ENCODE assay signal across 9 cellular contexts in genomic region chr13:50236898-50237318, GRCh38.
DNase-seq lines count a peak whose midpoint lies in the region; ATAC-seq, FAIRE-seq and TF ChIP-seq lines count a peak whose summit lies in the region.
"Had no signal": no experiment of that assay in that cellular context is flagged by ENCODE, and none has a peak within 500 bp of the region (broad histone marks: within the 10 kb centered on the region; RNA-seq: fewer than 3 reads in every experiment).

No MANE protein-coding gene starts in this region.

- TF ChIP-seq CTCF in Caco-2 (IDR thresholded peaks at IDR 0.05; ENCODE audit: insufficient read depth in 1 of 2, low read depth in 1 of 2, low read length in 1 of 2, severe bottlenecking in 1 of 2, unreplicated experiment in 1 of 2), result no peak
- TF ChIP-seq CTCF in K562 (IDR thresholded peaks at IDR 0.05 in 2 of 3, conservative IDR thresholded peaks at IDR 0.05 in 1 of 3; ENCODE audit: insufficient read depth in 2 of 3, low read depth in 1 of 3, low read length in 3 of 3), result no peak

- 42% methylated on average over 9 of the region's 9 CpGs for WGBS in K562 (ENCODE audit: insufficient coverage, low coverage, missing lambda C conversion rate)

- POLR2A ChIA-PET in Caco-2 (lab: Charles Lee) (no interaction called here), K562 (lab: Yijun Ruan, JAX) (no interaction called here)

- no peak overlapping the region for H3K9ac ChIP-seq in K562 (ENCODE audit: insufficient read depth in 1 of 2, low read depth in 2 of 2, low read length in 2 of 2)

- CTCF ChIA-PET in Caco-2 (lab: Charles Lee) (no interaction called here), K562 (lab: Yijun Ruan, JAX; ENCODE audit: low intra/inter-chr PET ratio) (no interaction called here)

- H3K27ac Mint-ChIP-seq in Caco-2 (ENCODE audit: unreplicated experiment), result peak overlapping the region; percentile 1

- no peaks in the 10 kb centered on the region for H3K9me1 ChIP-seq in K562 (ENCODE audit: control insufficient read depth, insufficient read depth, low read length)

- H3K4me1 Mint-ChIP-seq in Caco-2 (ENCODE audit: low read depth, unreplicated experiment), result peaks cover 13% of the 10 kb centered on the region

- no peaks in the 10 kb centered on the region for H4K20me1 ChIP-seq in K562 (replicated peaks; ENCODE audit: control insufficient read depth, insufficient read depth, low read length)

- H3K4me3 Mint-ChIP-seq in Caco-2 (ENCODE audit: unreplicated experiment), result no peak overlapping the region

- no peak overlapping the region for H3K27ac ChIP-seq in K562 (ENCODE audit: extremely low read depth, low read depth, low read length)

- ATAC-seq in GM21367 (IDR thresholded peaks at IDR 0.05; ENCODE audit: unreplicated experiment), result peak; percentile 88
- peak; percentile 91 for ATAC-seq in HG03520 (IDR thresholded peaks at IDR 0.05; ENCODE audit: unreplicated experiment)
- no peak for ATAC-seq in K562

- in situ Hi-C loops in K562 (cut with MboI), result no loop called here

- H3K27me3 ChIP-seq in Caco-2 (replicated peaks; ENCODE audit: control insufficient read depth, insufficient read depth, low read length), result no peaks in the 10 kb centered on the region
- H3K27me3 ChIP-seq in K562 (ENCODE audit: control insufficient read depth in 2 of 2, insufficient read depth in 2 of 2, low read length in 2 of 2), result no peaks in the 10 kb centered on the region

- BruUV-seq in Caco-2 (replicated peaks; lab: Mats Ljungman, UMichigan) (no TSS peak), K562 (replicated peaks; lab: Mats Ljungman, UMichigan) (no TSS peak)

- H3K36me3 ChIP-seq in Caco-2 (ENCODE audit: control insufficient read depth, insufficient read depth, low read length) (peaks cover 1% of the 10 kb centered on the region; the same call in 1 of the 2 replicates), K562 (ENCODE audit: control insufficient read depth, insufficient read depth, low read length) (no peaks in the 10 kb centered on the region)

- H3K4me1 ChIP-seq in Caco-2, result no peaks in the 10 kb centered on the region
- H3K4me1 ChIP-seq in K562 (replicated peaks in 1 of 2; ENCODE audit: control insufficient read depth in 2 of 2, insufficient read depth in 2 of 2, low read length in 2 of 2), result no peaks in the 10 kb centered on the region

- H3K4me3 ChIP-seq in Caco-2 (ENCODE audit: low read depth, low read length) (no peak overlapping the region), K562 (no peak overlapping the region)

- H3K36me3 Mint-ChIP-seq in Caco-2 (ENCODE audit: insufficient read depth, unreplicated experiment), result no peaks in the 10 kb centered on the region

- no peak overlapping the region for H3K4me2 ChIP-seq in K562 (ENCODE audit: insufficient read depth, low read length)

- H2AFZ ChIP-seq in K562 (ENCODE audit: low read depth, low read length), result no peak overlapping the region

- no peak for FAIRE-seq in K562 (lab: Jason Lieb, UNC)
- FAIRE-seq: keratinocyte had no signal

- peaks cover 15% of the 10 kb centered on the region for H3K9me3 Mint-ChIP-seq in Caco-2 (ENCODE audit: unreplicated experiment)

- no peaks in the 10 kb centered on the region for H3K27me3 Mint-ChIP-seq in Caco-2 (ENCODE audit: insufficient read depth, unreplicated experiment)

- TF ChIP-seq POLR2A in K562 (conservative IDR thresholded peaks at IDR 0.05), result no peak

- TF ChIP-seq RAD21 in K562 (CRISPR knock-in tag; conservative IDR thresholded peaks at IDR 0.05 in 1 of 2, IDR thresholded peaks at IDR 0.05 in 1 of 2), result no peak

- no peak for DNase-seq in Caco-2
- DNase-seq in K562 (ENCODE audit: extremely low read depth in 1 of 4, low spot score in 3 of 4), result no peak
- no peak for DNase-seq in retina
- DNase-seq in Ammon's horn (ENCODE audit: low spot score), result no peak
- DNase-seq in NCI-H1048 (lab: John Stamatoyannopoulos, UW), result no peak
- DNase-seq in ureter (ENCODE audit: low spot score), result no peak

- H3K79me2 ChIP-seq in K562 (ENCODE audit: control insufficient read depth, insufficient read depth, low read length), result no peaks in the 10 kb centered on the region; the same call in 2 of the 3 replicates

- H3K9me3 ChIP-seq in Caco-2 (no peaks in the 10 kb centered on the region), K562 (replicated peaks; ENCODE audit: control insufficient read depth, insufficient read depth, low read depth, low read length) (no peaks in the 10 kb centered on the region)

- intact Hi-C loops in Caco-2 (cut with micrococcal nuclease; ENCODE audit: unreplicated experiment) (no loop called here), K562 (cut with micrococcal nuclease) (no loop called here)

- no peak for TF ChIP-seq EP300 in K562 (IDR thresholded peaks at IDR 0.05; ENCODE audit: low read length)

TF ChIP-seq in K562, 482 proteins besides CTCF, POLR2A, EP300 and RAD21:
- TF ChIP-seq PHF8 (IDR thresholded peaks at IDR 0.05; ENCODE audit: borderline replicate concordance, low read length) (no peak), FOSL1 (tag; conservative IDR thresholded peaks at IDR 0.05) (0 out of 2 replicates have a peak, but pooled peaks have one; percentile 14), MCM7 (IDR thresholded peaks at IDR 0.05) (no peak), IRF2 (CRISPR knock-in tag; IDR thresholded peaks at IDR 0.05) (no peak), EWSR1 (IDR thresholded peaks at IDR 0.05; ENCODE audit: borderline replicate concordance, low read depth, partially characterized antibody) (no peak), KDM5B (IDR thresholded peaks at IDR 0.05; ENCODE audit: insufficient replicate concordance, low read depth, low read length) (no peak), NR3C1 (CRISPR knock-in tag; IDR thresholded peaks at IDR 0.05) (no peak), BHLHE40 (IDR thresholded peaks at IDR 0.05; ENCODE audit: low read length) (no peak)
- TF ChIP-seq, protein P1, sequence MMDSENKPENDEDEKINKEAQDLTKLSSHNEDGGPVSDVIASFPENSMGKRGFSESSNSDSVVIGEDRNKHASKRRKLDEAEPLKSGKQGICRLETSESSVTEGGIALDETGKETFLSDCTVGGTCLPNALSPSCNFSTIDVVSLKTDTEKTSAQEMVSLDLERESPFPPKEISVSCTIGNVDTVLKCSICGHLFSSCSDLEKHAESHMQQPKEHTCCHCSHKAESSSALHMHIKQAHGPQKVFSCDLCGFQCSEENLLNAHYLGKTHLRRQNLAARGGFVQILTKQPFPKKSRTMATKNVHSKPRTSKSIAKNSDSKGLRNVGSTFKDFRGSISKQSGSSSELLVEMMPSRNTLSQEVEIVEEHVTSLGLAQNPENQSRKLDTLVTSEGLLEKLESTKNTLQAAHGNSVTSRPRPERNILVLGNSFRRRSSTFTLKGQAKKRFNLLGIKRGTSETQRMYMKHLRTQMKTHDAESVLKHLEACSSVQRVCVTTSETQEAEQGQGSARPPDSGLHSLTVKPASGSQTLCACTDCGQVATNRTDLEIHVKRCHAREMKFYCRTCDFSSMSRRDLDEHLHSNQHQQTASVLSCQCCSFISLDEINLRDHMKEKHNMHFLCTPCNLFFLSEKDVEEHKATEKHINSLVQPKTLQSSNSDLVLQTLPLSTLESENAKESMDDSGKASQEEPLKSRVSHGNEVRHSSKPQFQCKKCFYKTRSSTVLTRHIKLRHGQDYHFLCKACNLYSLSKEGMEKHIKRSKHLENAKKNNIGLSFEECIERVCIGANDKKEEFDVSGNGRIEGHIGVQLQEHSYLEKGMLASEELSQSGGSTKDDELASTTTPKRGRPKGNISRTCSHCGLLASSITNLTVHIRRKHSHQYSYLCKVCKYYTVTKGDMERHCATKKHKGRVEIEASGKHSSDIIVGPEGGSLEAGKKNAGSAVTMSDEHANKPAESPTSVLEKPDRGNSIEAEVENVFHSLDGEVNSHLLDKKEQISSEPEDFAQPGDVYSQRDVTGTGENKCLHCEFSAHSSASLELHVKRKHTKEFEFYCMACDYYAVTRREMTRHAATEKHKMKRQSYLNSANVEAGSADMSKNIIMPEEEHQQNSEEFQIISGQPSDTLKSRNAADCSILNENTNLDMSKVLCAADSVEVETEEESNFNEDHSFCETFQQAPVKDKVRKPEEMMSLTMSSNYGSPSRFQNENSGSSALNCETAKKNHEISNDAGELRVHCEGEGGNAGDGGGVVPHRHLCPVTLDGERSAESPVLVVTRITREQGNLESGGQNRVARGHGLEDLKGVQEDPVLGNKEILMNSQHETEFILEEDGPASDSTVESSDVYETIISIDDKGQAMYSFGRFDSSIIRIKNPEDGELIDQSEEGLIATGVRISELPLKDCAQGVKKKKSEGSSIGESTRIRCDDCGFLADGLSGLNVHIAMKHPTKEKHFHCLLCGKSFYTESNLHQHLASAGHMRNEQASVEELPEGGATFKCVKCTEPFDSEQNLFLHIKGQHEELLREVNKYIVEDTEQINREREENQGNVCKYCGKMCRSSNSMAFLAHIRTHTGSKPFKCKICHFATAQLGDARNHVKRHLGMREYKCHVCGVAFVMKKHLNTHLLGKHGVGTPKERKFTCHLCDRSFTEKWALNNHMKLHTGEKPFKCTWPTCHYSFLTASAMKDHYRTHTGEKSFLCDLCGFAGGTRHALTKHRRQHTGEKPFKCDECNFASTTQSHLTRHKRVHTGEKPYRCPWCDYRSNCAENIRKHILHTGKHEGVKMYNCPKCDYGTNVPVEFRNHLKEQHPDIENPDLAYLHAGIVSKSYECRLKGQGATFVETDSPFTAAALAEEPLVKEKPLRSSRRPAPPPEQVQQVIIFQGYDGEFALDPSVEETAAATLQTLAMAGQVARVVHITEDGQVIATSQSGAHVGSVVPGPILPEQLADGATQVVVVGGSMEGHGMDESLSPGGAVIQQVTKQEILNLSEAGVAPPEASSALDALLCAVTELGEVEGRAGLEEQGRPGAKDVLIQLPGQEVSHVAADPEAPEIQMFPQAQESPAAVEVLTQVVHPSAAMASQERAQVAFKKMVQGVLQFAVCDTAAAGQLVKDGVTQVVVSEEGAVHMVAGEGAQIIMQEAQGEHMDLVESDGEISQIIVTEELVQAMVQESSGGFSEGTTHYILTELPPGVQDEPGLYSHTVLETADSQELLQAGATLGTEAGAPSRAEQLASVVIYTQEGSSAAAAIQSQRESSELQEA (IDR thresholded peaks at IDR 0.05; ENCODE audit: low read depth), result no peak
TF ChIP-seq in K562: peak in this region for 1.
